9 cellular contexts compared by ENCODE assay signal in the genomic region with DNA sequence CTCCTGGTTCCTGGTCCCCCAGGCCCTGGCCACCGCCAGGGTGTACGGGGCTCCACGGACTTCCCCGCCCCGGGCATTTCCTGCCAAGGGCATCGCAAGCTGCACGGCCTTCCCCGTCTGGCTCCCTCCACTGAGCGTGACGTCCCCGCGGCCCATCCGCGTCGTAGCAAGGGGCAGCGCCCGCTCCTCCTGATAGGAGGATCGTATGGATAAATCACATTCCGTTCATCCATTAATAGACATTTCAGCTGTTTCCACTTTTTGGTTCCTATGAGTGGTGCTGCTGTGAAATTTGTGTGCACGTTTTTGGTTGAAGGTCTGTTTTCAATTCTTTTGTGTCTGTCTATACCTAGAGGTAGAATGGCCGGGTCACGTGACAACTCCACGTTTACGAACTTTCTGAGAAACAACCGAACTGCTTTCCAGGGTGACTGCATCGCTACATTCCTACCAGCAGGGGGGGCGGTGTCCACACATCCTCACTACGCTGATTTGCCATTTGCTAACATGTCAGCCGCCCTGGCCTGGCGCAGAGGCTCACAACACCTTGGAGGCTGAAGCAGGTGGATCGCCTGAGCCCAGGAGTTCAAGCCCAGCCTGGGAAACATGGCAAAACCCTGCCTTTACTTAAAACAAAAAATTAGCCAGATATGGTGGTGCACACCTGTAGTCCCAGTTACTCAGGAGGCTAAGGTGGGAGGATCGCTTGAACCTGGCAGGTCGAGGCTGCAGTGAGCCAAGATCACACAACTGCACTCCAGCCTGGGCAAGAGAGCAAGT. TPM values are rescaled to one million over a fixed set of nuclear protein-coding genes. Genes with fewer than 3 reads are reported as not detected.
DNase-seq lines count a peak whose midpoint lies in the region; ATAC-seq and TF ChIP-seq lines count a peak whose summit lies in the region.
"Had no signal": no experiment of that assay in that cellular context is flagged by ENCODE, and none has a peak within 500 bp of the region (broad histone marks: within the 10 kb centered on the region; RNA-seq: fewer than 3 reads in every experiment).

No MANE protein-coding gene starts in this region.

- peaks cover 7 to 17% (median 9%) of the 10 kb centered on the region in 4 donors for H3K4me1 Mint-ChIP-seq in naive thymus-derived CD8-positive, alpha-beta T cell

- H3K9me2 ChIP-seq in OCI-LY1 (ENCODE audit: low read depth, low read length): no peaks in the 10 kb centered on the region

- no peaks in the 10 kb centered on the region for H3K36me3 Mint-ChIP-seq in naive thymus-derived CD8-positive, alpha-beta T cell

- no peaks in the 10 kb centered on the region for H3K9me3 ChIP-seq in OCI-LY1 (ENCODE audit: low read length)

- TF ChIP-seq CTCF in C4-2B (conservative IDR thresholded peaks at IDR 0.05) (peak; percentile 92), OCI-LY1 (IDR thresholded peaks at IDR 0.05; ENCODE audit: low read length) (peak; percentile 92), epithelial cell of proximal tubule (conservative IDR thresholded peaks at IDR 0.05; ENCODE audit: low read depth, low read length) (peak; percentile 78)

- H3K9ac ChIP-seq in OCI-LY1 (ENCODE audit: low read length): no peak overlapping the region

- H3K36me3 ChIP-seq in OCI-LY1 (ENCODE audit: insufficient read depth, low read length): no peaks in the 10 kb centered on the region

- H3K4me3 ChIP-seq in OCI-LY1 (ENCODE audit: low read depth, low read length, poor library complexity, severe bottlenecking): no peak overlapping the region
- H3K4me3 ChIP-seq in epithelial cell of proximal tubule (ENCODE audit: low read depth, low read length): no peak overlapping the region

- peak overlapping the region; percentile 33 to 85 (median 64) for H3K4me3 Mint-ChIP-seq in naive thymus-derived CD8-positive, alpha-beta T cell

- no peaks in the 10 kb centered on the region for H3K9me3 Mint-ChIP-seq in naive thymus-derived CD8-positive, alpha-beta T cell

- ATAC-seq in naive thymus-derived CD8-positive, alpha-beta T cell: peak; percentile 73
- ATAC-seq in HG03039 (IDR thresholded peaks at IDR 0.05; ENCODE audit: unreplicated experiment): no peak

- H4K20me1 ChIP-seq in OCI-LY1 (ENCODE audit: insufficient read depth, low read length): no peaks in the 10 kb centered on the region

- DNase-seq in HEK293T (ENCODE audit: extremely low spot score) (peak; percentile 86), epithelial cell of proximal tubule (ENCODE audit: low read depth) (no peak)
- peak; percentile 73 for DNase-seq in activated CD8-positive, alpha-beta memory T cell treated with anti-CD3 and anti-CD28 coated beads, Interleukin-2, amount 50 U/mL, for 4 hours
- peak; percentile 66 to 86 (median 76) for DNase-seq in naive thymus-derived CD8-positive, alpha-beta T cell
- peak; percentile 50 to 80 (median 72) for DNase-seq in stimulated activated naive CD4-positive, alpha-beta T cell (lab: John Stamatoyannopoulos, UW)

- no peaks in the 10 kb centered on the region for H3F3A ChIP-seq in OCI-LY1 (ENCODE audit: insufficient read depth, low read length)

- H3K27ac Mint-ChIP-seq in naive thymus-derived CD8-positive, alpha-beta T cell: peak overlapping the region; percentile 66 to 97 (median 84)

- POLR2A ChIA-PET in HEK293T (lab: Yijun Ruan, JAX): no interaction called here
- POLR2A ChIA-PET in naive thymus-derived CD8-positive, alpha-beta T cell (lab: Charles Lee): no interaction called here

- no peak overlapping the region for H3K4me2 ChIP-seq in OCI-LY1 (ENCODE audit: low read length)

- no peaks in the 10 kb centered on the region; the same call in 1 of the 2 replicates for H3K27me3 ChIP-seq in OCI-LY1 (ENCODE audit: insufficient read depth, low read length)

- no peaks in the 10 kb centered on the region for H3K79me2 ChIP-seq in OCI-LY1 (ENCODE audit: insufficient read depth, low read length)

- no peaks in the 10 kb centered on the region for H3K4me1 ChIP-seq in OCI-LY1 (ENCODE audit: insufficient read depth, low read length, severe bottlenecking)

- H3K27ac ChIP-seq in C4-2B (no peak overlapping the region), OCI-LY1 (ENCODE audit: low read depth, low read length, poor library complexity, severe bottlenecking) (no peak overlapping the region)

- H2AFZ ChIP-seq in OCI-LY1 (ENCODE audit: low read length): no peak overlapping the region

- peaks cover 0 to 3% (median 0%) of the 10 kb centered on the region in 5 donors for H3K27me3 Mint-ChIP-seq in naive thymus-derived CD8-positive, alpha-beta T cell

- CTCF ChIA-PET in HEK293T (lab: Yijun Ruan, JAX): interaction anchor here (0.7 kb wide), 1 partner anchor 11 kb away, joined by 3 read pairs; no protein-coding TSS in a partner anchor

TF ChIP-seq in HEK293T, 16 proteins besides CTCF, POLR2A, EP300 and RAD21:
- TF ChIP-seq L3MBTL2 (conservative IDR thresholded peaks at IDR 0.05) (no peak), CTBP1 (IDR thresholded peaks at IDR 0.05; ENCODE audit: borderline replicate concordance) (0 out of 2 replicates have a peak, but pooled peaks have one; percentile 26)
- TF ChIP-seq, protein P1, sequence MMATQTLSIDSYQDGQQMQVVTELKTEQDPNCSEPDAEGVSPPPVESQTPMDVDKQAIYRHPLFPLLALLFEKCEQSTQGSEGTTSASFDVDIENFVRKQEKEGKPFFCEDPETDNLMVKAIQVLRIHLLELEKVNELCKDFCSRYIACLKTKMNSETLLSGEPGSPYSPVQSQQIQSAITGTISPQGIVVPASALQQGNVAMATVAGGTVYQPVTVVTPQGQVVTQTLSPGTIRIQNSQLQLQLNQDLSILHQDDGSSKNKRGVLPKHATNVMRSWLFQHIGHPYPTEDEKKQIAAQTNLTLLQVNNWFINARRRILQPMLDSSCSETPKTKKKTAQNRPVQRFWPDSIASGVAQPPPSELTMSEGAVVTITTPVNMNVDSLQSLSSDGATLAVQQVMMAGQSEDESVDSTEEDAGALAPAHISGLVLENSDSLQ (IDR thresholded peaks at IDR 0.05): peak; percentile 22; the same call in 1 of the 2 replicates

RNA-seq across cellular contexts. Expression of gene KCNQ2, which starts 37.7 kb away (rescaled TPM):
- total RNA-seq in epithelial cell of proximal tubule: 0.14 TPM in 1 of 2 replicates, not detected in the other
- total RNA-seq in naive thymus-derived CD8-positive, alpha-beta T cell: under 1 TPM; 0.30 to 0.49 TPM
- not detected for polyA plus RNA-seq in naive thymus-derived CD8-positive, alpha-beta T cell
- total RNA-seq: T-helper 1 cell treated with Interleukin-12 subunit alpha and Interleukin-12 subunit beta and Interleukin-4 antibody, amounts not matched to agents 30 ng/mL and 1 ng/mL, for 36 hours had no signal
